Comparison of ENCODE assay signal across 8 cellular contexts in the genomic region with DNA sequence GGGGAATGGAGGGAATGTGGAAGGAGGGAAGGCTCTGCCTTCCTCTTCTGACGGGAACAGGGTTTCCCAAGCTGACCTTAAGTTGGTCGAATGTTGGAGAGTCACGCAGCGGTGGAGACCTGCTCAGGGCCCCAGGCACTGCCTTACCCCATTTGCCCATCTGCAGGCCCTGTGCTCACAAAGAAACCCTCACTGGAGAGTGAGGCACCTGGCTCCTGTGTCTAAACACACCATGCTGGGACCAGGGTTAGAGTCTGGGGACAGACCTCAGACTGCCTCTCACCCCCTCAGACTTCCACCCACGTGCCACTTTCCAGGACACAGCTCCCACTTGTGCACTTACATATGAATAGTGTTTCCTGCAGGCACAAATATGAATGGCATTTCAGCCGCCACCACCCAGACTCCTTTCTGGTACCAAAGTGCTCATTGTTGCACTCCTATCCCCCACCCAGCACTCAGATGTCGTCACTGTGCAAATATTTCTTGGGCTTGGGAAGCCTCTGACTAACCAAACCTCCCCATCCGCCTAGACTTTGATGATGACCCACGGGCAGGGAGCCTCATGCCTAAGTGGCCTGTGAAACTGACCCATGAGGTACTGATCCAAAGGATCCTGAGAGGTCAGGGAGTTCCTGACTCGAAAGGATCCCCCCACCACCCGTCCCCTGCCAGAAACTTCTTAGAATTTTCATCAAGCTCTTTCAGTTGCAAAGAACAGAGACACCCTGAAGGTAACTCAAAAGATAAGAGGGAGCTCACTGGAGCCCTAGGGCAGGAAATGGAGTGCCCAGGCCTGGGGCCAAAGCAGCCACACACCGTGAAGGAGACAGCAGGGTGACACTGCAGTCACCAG.
DNase-seq lines count a peak whose midpoint lies in the region; ATAC-seq and TF ChIP-seq lines count a peak whose summit lies in the region.

No MANE protein-coding gene starts in this region.

- no peaks in the 10 kb centered on the region for H3K27me3 Mint-ChIP-seq in progenitor cell of endocrine pancreas

- H3K27ac Mint-ChIP-seq in progenitor cell of endocrine pancreas = peak overlapping the region; percentile 91

- no peaks in the 10 kb centered on the region for H3K9me2 ChIP-seq in OCI-LY7 (ENCODE audit: insufficient read depth, low read length)

- intact Hi-C loops in OCI-LY7 (cut with micrococcal nuclease; ENCODE audit: unreplicated experiment) = loop anchor here (10.0 kb wide), 1 partner anchor 248 kb away; no protein-coding TSS in a partner anchor

- H3K4me3 ChIP-seq in OCI-LY7 (ENCODE audit: low read depth, low read length, poor library complexity, severe bottlenecking) (no peak overlapping the region), fibroblast of lung (replicated peaks in 1 of 4; ENCODE audit: control extremely low read depth in 1 of 4, insufficient read depth in 1 of 4, low read depth in 3 of 4, low read length in 4 of 4) (no peak overlapping the region)

- ATAC-seq in GM18505 (IDR thresholded peaks at IDR 0.05; ENCODE audit: unreplicated experiment) = no peak
- ATAC-seq in HG03139 (IDR thresholded peaks at IDR 0.05; ENCODE audit: unreplicated experiment) = no peak
- ATAC-seq in GM18870 (IDR thresholded peaks at IDR 0.05; ENCODE audit: unreplicated experiment) = no peak

- H4K20me1 ChIP-seq in OCI-LY7 (ENCODE audit: insufficient read depth, low read length) = no peaks in the 10 kb centered on the region
- H4K20me1 ChIP-seq in fibroblast of lung (ENCODE audit: control insufficient read depth, extremely low read depth, insufficient read depth, low read length) = no peaks in the 10 kb centered on the region

- no peaks in the 10 kb centered on the region for H3K9me3 ChIP-seq in OCI-LY7 (ENCODE audit: low read length)
- H3K9me3 ChIP-seq in fibroblast of lung (ENCODE audit: control insufficient read depth, insufficient read depth, low read depth, low read length) = no peaks in the 10 kb centered on the region

- TF ChIP-seq CTCF in OCI-LY7 (conservative IDR thresholded peaks at IDR 0.05; ENCODE audit: low read length) (no peak), fibroblast of lung (conservative IDR thresholded peaks at IDR 0.05 in 1 of 2, IDR thresholded peaks at IDR 0.05 in 1 of 2; ENCODE audit: low read depth in 1 of 2, low read length in 2 of 2) (no peak), progenitor cell of endocrine pancreas (IDR thresholded peaks at IDR 0.05; ENCODE audit: unreplicated experiment) (no peak)

- H3K79me2 ChIP-seq in OCI-LY7 (ENCODE audit: insufficient read depth, low read depth, low read length) = no peaks in the 10 kb centered on the region
- no peaks in the 10 kb centered on the region for H3K79me2 ChIP-seq in fibroblast of lung (ENCODE audit: control insufficient read depth, insufficient read depth, low read length)

- H2AFZ ChIP-seq in OCI-LY7 (ENCODE audit: low read length) (no peak overlapping the region), fibroblast of lung (ENCODE audit: low read length) (no peak overlapping the region)

- H3K36me3 ChIP-seq in OCI-LY7 (ENCODE audit: insufficient read depth, low read length) (peaks cover 29% of the 10 kb centered on the region), fibroblast of lung (ENCODE audit: control insufficient read depth, insufficient read depth, low read length) (peaks cover 11% of the 10 kb centered on the region)

- no peaks in the 10 kb centered on the region for H3K27me3 ChIP-seq in fibroblast of lung (ENCODE audit: control insufficient read depth, insufficient read depth, low read length)

- H3K4me1 ChIP-seq in OCI-LY7 (ENCODE audit: insufficient read depth, low read length, poor library complexity, severe bottlenecking) = peaks cover 12% of the 10 kb centered on the region
- peaks cover 38% of the 10 kb centered on the region for H3K4me1 ChIP-seq in fibroblast of lung (ENCODE audit: control insufficient read depth, extremely low read depth, insufficient read depth, low read length)

- POLR2A ChIA-PET in OCI-LY7 (lab: Charles Lee) = interaction anchor here (0.5 kb wide), 1 partner anchor 224 kb away, joined by 3 read pairs; no protein-coding TSS in a partner anchor

- H3K36me3 Mint-ChIP-seq in progenitor cell of endocrine pancreas (ENCODE audit: insufficient read depth) = no peaks in the 10 kb centered on the region

- peaks cover 28% of the 10 kb centered on the region for H3K4me1 Mint-ChIP-seq in progenitor cell of endocrine pancreas (ENCODE audit: low read depth)

- TSS peak; percentile 45 for BruUV-seq in OCI-LY7 (replicated peaks; lab: Mats Ljungman, UMichigan)

- H3K27ac ChIP-seq in OCI-LY7 (ENCODE audit: low read depth, low read length, poor library complexity, severe bottlenecking) (no peak overlapping the region), fibroblast of lung (ENCODE audit: insufficient read depth, low read length) (peak overlapping the region; percentile 97)

- no peak overlapping the region for H3K4me2 ChIP-seq in OCI-LY7 (ENCODE audit: low read length)
- H3K4me2 ChIP-seq in fibroblast of lung (ENCODE audit: extremely low read depth, insufficient read depth, low read length) = no peak overlapping the region

- no peaks in the 10 kb centered on the region for H3K9me3 Mint-ChIP-seq in progenitor cell of endocrine pancreas (ENCODE audit: low read depth)

- DNase-seq in COLO829 (ENCODE audit: low spot score) (peak; percentile 94), OCI-LY7 (ENCODE audit: low spot score) (no peak), fibroblast of lung (ENCODE audit: low read depth in 2 of 2) (peak; percentile 91 to 99), progenitor cell of endocrine pancreas (ENCODE audit: low spot score, unreplicated experiment) (no peak), medulla oblongata (ENCODE audit: extremely low spot score) (no peak)

- TF ChIP-seq POLR2A in GM18505 (IDR thresholded peaks at IDR 0.05; ENCODE audit: borderline replicate concordance, extremely low read depth, insufficient read depth, insufficient read length) = no peak

- CTCF ChIA-PET in OCI-LY7 (lab: Charles Lee; ENCODE audit: unreplicated experiment) = no interaction called here

- H3K9ac ChIP-seq in fibroblast of lung (ENCODE audit: insufficient read depth, low read length) = peak overlapping the region; percentile 36

- no peak overlapping the region for H3K4me3 Mint-ChIP-seq in progenitor cell of endocrine pancreas (ENCODE audit: low read depth)

Comparison
In these comparisons a context has a peak if more than half of its experiments do, and no peak if none do; other contexts are left out.
1. DNase-seq: peak in COLO829 (single experiment) and fibroblast of lung (2 of 2); none in OCI-LY7 (single experiment), progenitor cell of endocrine pancreas (single experiment) and medulla oblongata (single experiment).